In the genomic region with DNA sequence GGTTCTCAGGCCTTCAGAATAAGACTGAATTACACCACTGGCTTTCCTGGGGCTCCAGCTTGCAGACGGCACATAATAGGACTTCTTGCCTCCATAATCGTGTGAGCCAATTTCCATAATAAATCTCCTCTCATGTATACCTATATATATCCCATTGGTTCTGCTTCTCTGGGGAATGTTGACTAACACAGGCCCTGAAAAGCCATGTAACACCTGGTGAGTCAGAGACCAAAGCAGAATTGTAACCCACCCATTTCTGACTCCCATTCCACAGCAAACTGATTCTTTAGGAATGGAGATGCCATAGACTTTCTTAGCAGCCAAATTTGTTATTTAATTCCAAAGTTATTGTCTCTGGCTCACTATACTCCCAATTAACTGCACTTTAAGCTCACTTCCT, we compare ENCODE assay signal across 23 cellular contexts.
"Had no signal": no experiment of that assay in that cellular context is flagged by ENCODE, and none has a peak within 500 bp of the region (broad histone marks: within the 10 kb centered on the region; RNA-seq: fewer than 3 reads in every experiment).

No MANE protein-coding gene starts in this region.

- H3K36me3 ChIP-seq: gastroesophageal sphincter, heart left ventricle, left ventricle myocardium inferior, lower lobe of right lung, ovary, thoracic aorta, tibial nerve, upper lobe of right lung, uterus had no signal

- H3K4me1 ChIP-seq: gastroesophageal sphincter, heart left ventricle, left ventricle myocardium inferior, lower lobe of right lung, psoas muscle, tibial nerve, upper lobe of right lung had no signal

- H2AFZ ChIP-seq: hepatocyte had no signal

- DNase-seq: effector CD4-positive, alpha-beta T cell; heart left ventricle; left colon; left ventricle myocardium inferior; lower lobe of right lung; natural killer cell; occipital lobe; ovary; posterior cingulate gyrus; psoas muscle; right cardiac atrium; stimulated activated CD4-positive, alpha-beta T cell treated with anti-CD3 and anti-CD28 coated beads, Interleukin-15, amount 100 ng/mL, for 24 hours; stimulated activated CD4-positive, alpha-beta T cell treated with anti-CD3 and anti-CD28 coated beads, Interleukin-2, amount 100 ng/mL, for 48 hours; stimulated activated naive B cell treated with anti-CD40 and anti-IgM and Interleukin-4, amounts not matched to agents 10 μg/mL and 1 μg/mL and 100 μg/mL, for 72 hours; upper lobe of right lung; uterus had no signal

- H3K27ac ChIP-seq: coronary artery, foreskin keratinocyte, gastroesophageal sphincter, heart left ventricle, left ventricle myocardium inferior, lower lobe of right lung, ovary, psoas muscle, skin epidermis, thoracic aorta, tibial nerve, upper lobe of right lung, uterus had no signal

- H3K4me3 ChIP-seq: coronary artery, gastroesophageal sphincter, heart left ventricle, hepatocyte, left ventricle myocardium inferior, lower lobe of right lung, ovary, psoas muscle, skin epidermis, thoracic aorta, tibial nerve, upper lobe of right lung, uterus had no signal

- H3K27me3 ChIP-seq: foreskin keratinocyte, gastroesophageal sphincter, hepatocyte, ovary, tibial nerve, upper lobe of right lung, uterus had no signal

- H3K9me3 ChIP-seq: gastroesophageal sphincter, lower lobe of right lung, ovary, psoas muscle, thoracic aorta, tibial nerve, upper lobe of right lung, uterus had no signal
